In genomic region chr1:30823969-30824735, GRCh38 we compare ENCODE assay signal across 8 cellular contexts.
DNase-seq lines count a peak whose midpoint lies in the region; ATAC-seq and TF ChIP-seq lines count a peak whose summit lies in the region.

No MANE protein-coding gene starts in this region.

- H3K36me3 Mint-ChIP-seq in activated T-cell treated with anti-CD3 and anti-CD28 coated beads, Interleukin-2, amount 50 U/mL, for 72 hours (ENCODE audit: insufficient read depth in 2 of 2): no peaks in the 10 kb centered on the region

- peak overlapping the region; percentile 69; the same call in 1 of the 2 replicates for H3K4me2 ChIP-seq in KMS-11

- CTCF ChIA-PET in Panc1 (lab: Charles Lee): no interaction called here

- POLR2A ChIA-PET in Panc1 (lab: Charles Lee): no interaction called here

- H3K27me3 ChIP-seq in KMS-11 (ENCODE audit: insufficient read depth, low read depth): peaks cover 44% of the 10 kb centered on the region
- H3K27me3 ChIP-seq in Panc1 (ENCODE audit: control insufficient read depth, insufficient read depth, low read length): no peaks in the 10 kb centered on the region
- peaks cover 0 to 5% of the 10 kb centered on the region in 2 donors for H3K27me3 ChIP-seq in mucosa of rectum (ENCODE audit: control insufficient read depth in 2 of 2, insufficient read depth in 2 of 2, low read length in 2 of 2)

- peaks cover 28% of the 10 kb centered on the region for H3K4me1 Mint-ChIP-seq in activated T-cell treated with anti-CD3 and anti-CD28 coated beads, Interleukin-2, amount 50 U/mL, for 72 hours (ENCODE audit: low read depth)

- peaks cover 68% of the 10 kb centered on the region for H3K27me3 Mint-ChIP-seq in activated T-cell treated with anti-CD3 and anti-CD28 coated beads, Interleukin-2, amount 50 U/mL, for 72 hours (ENCODE audit: low read depth)

- H2AFZ ChIP-seq in KMS-11 (ENCODE audit: low read depth): peak overlapping the region; percentile 66; the same call in 1 of the 2 replicates

- no peaks in the 10 kb centered on the region for H3K9me3 Mint-ChIP-seq in activated T-cell treated with anti-CD3 and anti-CD28 coated beads, Interleukin-2, amount 50 U/mL, for 72 hours

- H3K9ac ChIP-seq in KMS-11: no peak overlapping the region; the same call in 1 of the 2 replicates
- peak overlapping the region; percentile 75 to 83 for H3K9ac ChIP-seq in mucosa of rectum (ENCODE audit: low read depth in 1 of 2, low read length in 2 of 2)

- no peaks in the 10 kb centered on the region for H3K4me1 ChIP-seq in KMS-11 (ENCODE audit: low read depth, poor library complexity, severe bottlenecking)
- peaks cover 11% of the 10 kb centered on the region for H3K4me1 ChIP-seq in Panc1 (ENCODE audit: control insufficient read depth, insufficient read depth, low read length)
- H3K4me1 ChIP-seq in mucosa of rectum (ENCODE audit: control insufficient read depth in 2 of 2, insufficient read depth in 2 of 2, low read length in 2 of 2): peaks cover 19 to 23% of the 10 kb centered on the region in 2 donors

- H3K27ac Mint-ChIP-seq in activated T-cell treated with anti-CD3 and anti-CD28 coated beads, Interleukin-2, amount 50 U/mL, for 72 hours: no peak overlapping the region

- DNase-seq in D341Med (ENCODE audit: low spot score) (peak; percentile 99), Panc1 (ENCODE audit: low read depth, low spot score) (peak; percentile 94)
- DNase-seq in activated T-cell treated with anti-CD3 and anti-CD28 coated beads, Interleukin-2, amount 50 U/mL, for 72 hours: peak; percentile 60 to 68
- peak; percentile 78 for DNase-seq in stimulated activated CD8-positive, alpha-beta memory T cell treated with anti-CD3 and anti-CD28 coated beads, Interleukin-4, amount 100 ng/mL, for 48 hours

- no TSS peak for BruUV-seq in Panc1 (replicated peaks; lab: Mats Ljungman, UMichigan)

- H4K20me1 ChIP-seq in KMS-11 (ENCODE audit: insufficient read depth): no peaks in the 10 kb centered on the region

- TF ChIP-seq CTCF in KMS-11 (conservative IDR thresholded peaks at IDR 0.05; ENCODE audit: low read depth, low read length) (no peak), Panc1 (IDR thresholded peaks at IDR 0.05) (no peak)

- intact Hi-C loops in Panc1 (cut with micrococcal nuclease; ENCODE audit: unreplicated experiment): no loop called here

- H3K4me3 ChIP-seq in KMS-11 (IDR thresholded peaks at IDR 0.05; ENCODE audit: insufficient read depth, low read depth, low read length) (peak overlapping the region; percentile 48), Panc1 (ENCODE audit: low read depth in 2 of 2, low read length in 2 of 2) (peak overlapping the region; percentile 48 to 71), mucosa of rectum (ENCODE audit: low read length in 2 of 2) (peak overlapping the region; percentile 65 to 74)

- peak; percentile 75 for ATAC-seq in GM21737 (IDR thresholded peaks at IDR 0.05; ENCODE audit: unreplicated experiment)
- ATAC-seq in Panc1: peak; percentile 96
- peak; percentile 81 to 92 for ATAC-seq in activated T-cell treated with anti-CD3 and anti-CD28 coated beads, Interleukin-2, amount 50 U/mL, for 72 hours (replicated peaks in 1 of 2)
- peak; percentile 86 for ATAC-seq in esophagus mucosa

- H3K36me3 ChIP-seq in KMS-11 (ENCODE audit: insufficient read depth): no peaks in the 10 kb centered on the region
- no peaks in the 10 kb centered on the region for H3K36me3 ChIP-seq in Panc1 (ENCODE audit: control insufficient read depth, insufficient read depth, low read length)
- no peaks in the 10 kb centered on the region for H3K36me3 ChIP-seq in mucosa of rectum (ENCODE audit: control insufficient read depth in 2 of 2, insufficient read depth in 2 of 2, low read length in 2 of 2)

- peak overlapping the region; percentile 84 to 85 for H3K4me3 Mint-ChIP-seq in activated T-cell treated with anti-CD3 and anti-CD28 coated beads, Interleukin-2, amount 50 U/mL, for 72 hours

- H3K9me3 ChIP-seq in Panc1 (ENCODE audit: control insufficient read depth, insufficient read depth, low read depth, low read length) (no peaks in the 10 kb centered on the region), mucosa of rectum (ENCODE audit: control insufficient read depth in 2 of 2, low read length in 2 of 2) (no peaks in the 10 kb centered on the region)

- H3K27ac ChIP-seq in KMS-11 (no peak overlapping the region), Panc1 (ENCODE audit: low read length) (peak overlapping the region; percentile 80), mucosa of rectum (ENCODE audit: low read depth in 2 of 2, low read length in 2 of 2) (peak overlapping the region; percentile 84 to 96)

- in situ Hi-C loops in Panc1 (cut with HindIII; ENCODE audit: low pct_unique_long_range_greater_than_20kb, low sequenced_read_pairs): loop anchor here (25.0 kb wide), 1 partner anchor 88 kb away; the partner anchor contains the start of gene SDC3

- H3K79me2 ChIP-seq in KMS-11 (ENCODE audit: insufficient read depth, low read depth): no peaks in the 10 kb centered on the region
